Comparison of ENCODE assay signal across 21 cellular contexts in the genomic region with DNA sequence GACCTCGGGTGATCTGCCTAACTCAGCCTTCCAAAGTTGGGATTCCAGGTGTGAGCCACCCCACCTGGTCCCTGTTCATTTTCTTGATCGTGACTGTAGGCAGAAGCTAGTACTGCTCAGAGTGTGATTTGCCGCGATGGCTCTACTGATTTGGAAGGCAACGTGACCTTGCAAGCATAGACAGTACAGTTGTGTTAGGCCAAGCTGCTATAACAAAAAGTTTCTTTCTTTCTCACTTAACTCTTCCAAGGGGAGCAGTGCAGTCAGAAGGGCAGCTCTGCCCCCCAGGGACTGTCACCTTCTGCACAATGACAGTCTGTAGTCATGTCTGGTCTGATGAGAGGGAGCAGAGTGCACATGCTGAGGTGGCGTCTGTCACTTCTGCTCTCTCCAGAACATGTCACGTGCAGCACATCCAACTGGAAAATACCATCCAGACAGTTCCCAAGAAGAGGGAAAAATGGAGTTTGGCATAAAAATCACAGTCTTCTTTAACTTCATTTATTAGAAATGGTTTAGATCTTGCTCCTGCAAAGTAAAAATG. TPM values are rescaled to one million over a fixed set of nuclear protein-coding genes. Genes with fewer than 3 reads are reported as not detected.
DNase-seq lines count a peak whose midpoint lies in the region; ATAC-seq, FAIRE-seq and TF ChIP-seq lines count a peak whose summit lies in the region.
"Had no signal": no experiment of that assay in that cellular context is flagged by ENCODE, and none has a peak within 500 bp of the region (broad histone marks: within the 10 kb centered on the region; RNA-seq: fewer than 3 reads in every experiment).

No MANE protein-coding gene starts in this region.

- intact Hi-C loops in HepG2 (cut with micrococcal nuclease; ENCODE audit: unreplicated experiment), result no loop called here

- H3K27me3 Mint-ChIP-seq in activated naive CD4-positive, alpha-beta T cell treated with anti-CD3 and anti-CD28 coated beads, Interleukin-2, amount 50 U/mL, for 24 hours, result no peaks in the 10 kb centered on the region

- H3K27me3 ChIP-seq in HepG2 (ENCODE audit: control insufficient read depth in 1 of 2, insufficient read depth in 2 of 2, low read length in 2 of 2), result no peaks in the 10 kb centered on the region
- H3K27me3 ChIP-seq: colonic mucosa, MG63 had no signal

- no peak overlapping the region for H3K4me3 ChIP-seq in SK-N-MC
- H3K4me3 ChIP-seq in HepG2 (replicated peaks in 1 of 3; ENCODE audit: insufficient read depth in 1 of 3, low read depth in 2 of 3, low read length in 3 of 3), result no peak overlapping the region
- H3K4me3 ChIP-seq: colonic mucosa, MG63 had no signal

- POLR2A ChIA-PET in HepG2 (lab: Yijun Ruan, JAX), result no interaction called here

- FAIRE-seq in HepG2 (lab: Jason Lieb, UNC), result no peak
- FAIRE-seq: kidney had no signal

- H4K20me1 ChIP-seq in HepG2 (ENCODE audit: insufficient read depth, low read length), result no peaks in the 10 kb centered on the region

- TF ChIP-seq CTCF in HepG2 (CRISPR knock-in tag; IDR thresholded peaks at IDR 0.05), result no peak

- H3K9me3 ChIP-seq in SK-N-MC (ENCODE audit: low read depth, low read length), result no peaks in the 10 kb centered on the region
- no peaks in the 10 kb centered on the region for H3K9me3 ChIP-seq in HepG2 (ENCODE audit: low read length)
- H3K9me3 ChIP-seq: Caco-2, colonic mucosa, MG63 had no signal

- H3K36me3 ChIP-seq in SK-N-MC (ENCODE audit: insufficient read depth, low read length) (no peaks in the 10 kb centered on the region), HepG2 (replicated peaks in 1 of 2; ENCODE audit: control insufficient read depth in 1 of 2, insufficient read depth in 2 of 2, low read length in 2 of 2) (no peaks in the 10 kb centered on the region)
- H3K36me3 ChIP-seq: colonic mucosa, MG63 had no signal

- 43% methylated on average over 6 of the region's 7 CpGs for WGBS in HepG2 (ENCODE audit: low lambda C conversion rate)

- no peaks in the 10 kb centered on the region for H3K79me2 ChIP-seq in HepG2 (ENCODE audit: insufficient read depth, low read length)

- no peak for DNase-seq in activated naive CD4-positive, alpha-beta T cell (lab: John Stamatoyannopoulos, UW)
- DNase-seq in SK-N-MC (ENCODE audit: low read depth, low spot score) (no peak), HepG2 (ENCODE audit: low spot score) (no peak), DMS 273 (lab: John Stamatoyannopoulos, UW; ENCODE audit: unreplicated experiment) (no peak), NCI-H1436 treated with DMSO at 0.1 percent for 48 hours (lab: John Stamatoyannopoulos, UW) (no peak), medulla oblongata (ENCODE audit: extremely low spot score) (no peak), NCI-H2081 treated with DMSO at 0.1 percent for 48 hours (lab: John Stamatoyannopoulos, UW) (no peak)
- DNase-seq: activated gamma-delta T cell treated with Interleukin-2 at 50 U/mL for 16 hours, Caco-2, colonic mucosa, EL, H7, hippocampal formation, kidney, mammary epithelial cell, MG63, NCI-H187 treated with DMSO at 0.1 percent for 48 hours, NCI-H446, SW 1271 had no signal

- in situ Hi-C loops in HepG2 (cut with HindIII; ENCODE audit: extremely low pct_ligation_motif_present, low pct_unique_long_range_greater_than_20kb), result no loop called here

- peak overlapping the region; percentile 94 for H3K27ac ChIP-seq in SK-N-MC
- no peak overlapping the region for H3K27ac ChIP-seq in HepG2 (ENCODE audit: extremely low read length, insufficient read depth, low read length)
- H3K27ac ChIP-seq: colonic mucosa, RWPE1 had no signal

- H3K4me3 Mint-ChIP-seq in activated naive CD4-positive, alpha-beta T cell treated with anti-CD3 and anti-CD28 coated beads, Interleukin-2, amount 50 U/mL, for 24 hours, result no peak overlapping the region

- CTCF ChIA-PET in HepG2 (lab: Yijun Ruan, JAX; ENCODE audit: low intra/inter-chr PET ratio, low total read pairs), result no interaction called here

- peak overlapping the region; percentile 61 for H3K27ac Mint-ChIP-seq in activated naive CD4-positive, alpha-beta T cell treated with anti-CD3 and anti-CD28 coated beads, Interleukin-2, amount 50 U/mL, for 24 hours

- no TSS peak for BruUV-seq in HepG2 (replicated peaks; lab: Mats Ljungman, UMichigan)

- no peak for TF ChIP-seq EP300 in HepG2 (IDR thresholded peaks at IDR 0.05; ENCODE audit: low read depth in 2 of 2, low read length in 2 of 2)
- no peak for TF ChIP-seq EP300 in HepG2 (CRISPR knock-in tag; IDR thresholded peaks at IDR 0.05; ENCODE audit: borderline replicate concordance)

- no peak for TF ChIP-seq RAD21 in HepG2 (CRISPR knock-in tag; IDR thresholded peaks at IDR 0.05)

- H3K4me1 Mint-ChIP-seq in activated naive CD4-positive, alpha-beta T cell treated with anti-CD3 and anti-CD28 coated beads, Interleukin-2, amount 50 U/mL, for 24 hours, result peaks cover 42% of the 10 kb centered on the region

- H3K4me2 ChIP-seq in HepG2 (ENCODE audit: low read depth, low read length), result no peak overlapping the region

- H3K9ac ChIP-seq in SK-N-MC (ENCODE audit: insufficient read length) (no peak overlapping the region), HepG2 (ENCODE audit: insufficient read depth, low read depth, low read length) (no peak overlapping the region)

- no peaks in the 10 kb centered on the region for H3K9me3 Mint-ChIP-seq in activated naive CD4-positive, alpha-beta T cell treated with anti-CD3 and anti-CD28 coated beads, Interleukin-2, amount 50 U/mL, for 24 hours

- no peak for TF ChIP-seq POLR2A in HepG2 (IDR thresholded peaks at IDR 0.05; ENCODE audit: insufficient read depth in 1 of 2, low read depth in 2 of 2, low read length in 2 of 2)

- peaks cover under 1% of the 10 kb centered on the region; the same call in 1 of the 2 replicates for H3K4me1 ChIP-seq in HepG2 (ENCODE audit: insufficient read depth, low read length)
- H3K4me1 ChIP-seq: Caco-2, colonic mucosa had no signal

- H3K36me3 Mint-ChIP-seq in activated naive CD4-positive, alpha-beta T cell treated with anti-CD3 and anti-CD28 coated beads, Interleukin-2, amount 50 U/mL, for 24 hours, result peaks cover 11% of the 10 kb centered on the region

- H2AFZ ChIP-seq in HepG2 (ENCODE audit: low read length), result no peak overlapping the region

- ATAC-seq in HepG2, result no peak; the same call in 2 of the 3 replicates

TF ChIP-seq in HepG2, 621 proteins besides CTCF, POLR2A, EP300 and RAD21:
- TF ChIP-seq ZNF350 (CRISPR knock-in tag; IDR thresholded peaks at IDR 0.05; ENCODE audit: borderline replicate concordance, low read depth) (no peak), ZNF12 (CRISPR knock-in tag; IDR thresholded peaks at IDR 0.05) (peak; percentile 95), ZGPAT (CRISPR knock-in tag; IDR thresholded peaks at IDR 0.05) (no peak)

RNA-seq across cellular contexts. Expression of gene OTUD1, which starts 10.9 kb away (rescaled TPM):
- 1.2 and 1.3 TPM in 2 replicates for total RNA-seq in HepG2 (2016; rRNA removed; fragmentation: Illumina TruSeq; extraction: Trizol)
- 0.10 and 0.18 TPM in 2 replicates for total RNA-seq in HepG2 (2016; cell fraction: cytosol; rRNA removed; fragmentation: Illumina TruSeq; extraction: Trizol; ENCODE audit: low read depth)
- total RNA-seq in HepG2 (2016; cell fraction: insoluble cytoplasmic fraction; rRNA removed; fragmentation: Illumina TruSeq; extraction: Trizol), result 1.3 TPM in 2 replicates
- 1.00 and 1.5 TPM in 2 replicates for total RNA-seq in HepG2 (2016; cell fraction: membrane; rRNA removed; fragmentation: Illumina TruSeq; extraction: Trizol)
- total RNA-seq in HepG2 (2016; cell fraction: nucleus; rRNA removed; fragmentation: Illumina TruSeq; extraction: Trizol), result 1.8 and 3.3 TPM in 2 replicates
- polyA plus RNA-seq in HepG2 (2011; rRNA removed), result 1.4 and 1.6 TPM in 2 replicates
- polyA plus RNA-seq in HepG2 (2011; cell fraction: cytosol; rRNA removed), result 0.90 and 1.2 TPM in 2 replicates
- polyA plus RNA-seq in HepG2 (2011; cell fraction: nucleus; rRNA removed), result 0.95 and 1.1 TPM in 2 replicates
- 3.4 and 3.5 TPM in 2 replicates for polyA plus RNA-seq in HepG2 (2012)
- polyA plus RNA-seq in HepG2 (2016; cell fraction: cytosol; fragmentation: Illumina TruSeq; extraction: Trizol; ENCODE audit: low read depth), result 0.28 and 0.36 TPM in 2 replicates
- polyA plus RNA-seq in HepG2 (2016; cell fraction: insoluble cytoplasmic fraction; fragmentation: Illumina TruSeq; extraction: Trizol; ENCODE audit: low read depth), result 1.7 and 2.0 TPM in 2 replicates
- polyA plus RNA-seq in HepG2 (2016; cell fraction: membrane; fragmentation: Illumina TruSeq; extraction: Trizol; ENCODE audit: low read depth), result 0.70 and 1.1 TPM in 2 replicates
- 2.5 TPM in 2 replicates for polyA plus RNA-seq in HepG2 (2016; cell fraction: nucleus; fragmentation: Illumina TruSeq; extraction: Trizol; ENCODE audit: insufficient read depth, low read depth)
- polyA minus RNA-seq in HepG2 (2011; rRNA and poly(A)+ RNA removed; ENCODE audit: low replicate concordance), result 1.9 and 5.2 TPM in 2 replicates
- polyA minus RNA-seq in HepG2 (2011; cell fraction: cytosol; rRNA and poly(A)+ RNA removed), result 1.5 and 1.7 TPM in 2 replicates
- polyA minus RNA-seq in HepG2 (2011; cell fraction: nucleus; rRNA and poly(A)+ RNA removed), result 2.8 and 3.7 TPM in 2 replicates
